ENCODE assay signal across 1 cellular context in the genomic region with DNA sequence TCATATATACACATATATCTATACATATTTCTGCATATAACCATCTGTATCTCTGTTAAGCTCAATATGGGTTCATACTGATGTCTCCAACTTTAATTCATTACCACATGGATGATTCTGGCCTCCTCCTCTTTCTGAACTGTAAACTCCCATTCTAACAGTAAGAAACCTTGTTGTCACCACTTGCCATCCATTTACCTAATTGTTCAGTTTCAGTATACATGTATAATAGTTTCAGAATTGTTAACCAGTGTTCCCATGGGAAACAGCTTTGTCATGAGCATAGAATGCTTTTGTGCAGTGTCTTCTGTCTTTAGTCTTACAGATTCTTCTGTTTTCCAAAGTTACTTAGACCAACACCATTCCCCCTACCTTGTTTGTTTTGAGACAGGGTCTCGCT.
TF ChIP-seq lines count a peak whose summit lies in the region.

No MANE protein-coding gene starts in this region.

TF ChIP-seq in endothelial cell of umbilical vein, 7 proteins besides CTCF, POLR2A, EP300 and RAD21:
- TF ChIP-seq EZH2 (IDR thresholded peaks at IDR 0.05; ENCODE audit: borderline replicate concordance, low read depth, low read length, severe bottlenecking), result no peak
- no peak for TF ChIP-seq POLR2AphosphoS5 (IDR thresholded peaks at IDR 0.05; ENCODE audit: insufficient read depth, low read depth, low read length)
- TF ChIP-seq, protein P1, sequence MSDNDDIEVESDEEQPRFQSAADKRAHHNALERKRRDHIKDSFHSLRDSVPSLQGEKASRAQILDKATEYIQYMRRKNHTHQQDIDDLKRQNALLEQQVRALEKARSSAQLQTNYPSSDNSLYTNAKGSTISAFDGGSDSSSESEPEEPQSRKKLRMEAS (IDR thresholded peaks at IDR 0.05; ENCODE audit: insufficient read depth, insufficient read length), result no peak
- no peak for TF ChIP-seq JUN (IDR thresholded peaks at IDR 0.05; ENCODE audit: borderline replicate concordance, insufficient read depth, insufficient read length, low read depth)
- no peak for TF ChIP-seq FOS (IDR thresholded peaks at IDR 0.05; ENCODE audit: borderline replicate concordance, insufficient read depth, low read length)
- TF ChIP-seq MYC (IDR thresholded peaks at IDR 0.05; ENCODE audit: low read depth, low read length), result no peak
- TF ChIP-seq GATA2 (IDR thresholded peaks at IDR 0.05; ENCODE audit: insufficient read depth, insufficient read length, low read depth, low read length), result no peak
